ENCODE assay signal across 23 cellular contexts in genomic region chr19:35136977-35137702, GRCh38. TPM values are rescaled to one million over a fixed set of nuclear protein-coding genes. Genes with fewer than 3 reads are reported as not detected.
DNase-seq lines count a peak whose midpoint lies in the region; ATAC-seq, FAIRE-seq and TF ChIP-seq lines count a peak whose summit lies in the region.
"Had no signal": no experiment of that assay in that cellular context is flagged by ENCODE, and none has a peak within 500 bp of the region (broad histone marks: within the 10 kb centered on the region; RNA-seq: fewer than 3 reads in every experiment).

No MANE protein-coding gene starts in this region.

- H3K79me1 ChIP-seq in neuronal stem cell (ENCODE audit: low read depth, low read length), result no peaks in the 10 kb centered on the region

- H2BK5ac ChIP-seq in neuronal stem cell (ENCODE audit: low read length), result no peak overlapping the region

- H3K23ac ChIP-seq in neuronal stem cell (ENCODE audit: low read depth, low read length, poor library complexity), result peak overlapping the region; percentile 27

- TF ChIP-seq CTCF in left ventricle myocardium inferior (IDR thresholded peaks at IDR 0.05; ENCODE audit: borderline replicate concordance), result no peak
- no peak for TF ChIP-seq CTCF in heart right ventricle (IDR thresholded peaks at IDR 0.05)
- no peak for TF ChIP-seq CTCF in esophagus muscularis mucosa (IDR thresholded peaks at IDR 0.05)
- TF ChIP-seq CTCF in vagina (IDR thresholded peaks at IDR 0.05), result no peak
- TF ChIP-seq CTCF in D721Med (IDR thresholded peaks at IDR 0.05; ENCODE audit: insufficient read depth, missing control alignments), result no peak

- no peak overlapping the region for H2BK120ac ChIP-seq in neuronal stem cell (ENCODE audit: low read depth, low read length)

- intact Hi-C loops in left ventricle myocardium inferior (cut with micrococcal nuclease), result no loop called here
- intact Hi-C loops in heart right ventricle (cut with DNase I), result loop anchor here in 6 of 10 donors (1.0 to 10.0 kb wide), 6 partner anchors 23 to 165 kb away; partner anchors contain the start of gene USF2 (in 2 of the 6)
- intact Hi-C loops in esophagus muscularis mucosa (cut with DNase I), result no loop called here
- intact Hi-C loops in vagina (cut with DNase I), result no loop called here

- H3K27me3 ChIP-seq in left ventricle myocardium inferior (ENCODE audit: low read depth) (peaks cover 26% of the 10 kb centered on the region), heart right ventricle (peaks cover 0 to 9% (median 0%) of the 10 kb centered on the region in 7 donors), esophagus muscularis mucosa (peaks cover 0 to 42% (median 5%) of the 10 kb centered on the region in 4 donors), neuronal stem cell (ENCODE audit: control insufficient read depth in 3 of 3, insufficient read depth in 3 of 3, low read depth in 1 of 3, low read length in 3 of 3) (peaks cover under 1 to 43% (median 12%) of the 10 kb centered on the region in 3 experiments), vagina (no peaks in the 10 kb centered on the region)

- H3K9me3 Mint-ChIP-seq in activated CD8-positive, alpha-beta memory T cell treated with anti-CD3 and anti-CD28 coated beads, Interleukin-2, amount 10 ng/mL, durations not matched to agents 7 days and 5 days (ENCODE audit: low read depth), result no peaks in the 10 kb centered on the region
- H3K9me3 Mint-ChIP-seq: activated naive CD8-positive, alpha-beta T cell treated with anti-CD3 and anti-CD28 coated beads, Interleukin-2, amount 50 U/mL, for 24 hours had no signal

- whole genome bisulfite sequencing in heart right ventricle, 2 donors, result 56 to 62% methylated on average over 9 of the region's 9 CpGs
- 67% methylated on average over 8 of the region's 9 CpGs for WGBS in esophagus muscularis mucosa
- no CpG with 5 or more reads among the region's 9 CpGs for WGBS in neuronal stem cell (ENCODE audit: extremely low coverage in 2 of 2, insufficient read length in 2 of 2, insufficient replicate concordance in 1 of 2), 2 donors

- peaks cover 14% of the 10 kb centered on the region for H3K27me3 Mint-ChIP-seq in activated CD8-positive, alpha-beta memory T cell treated with anti-CD3 and anti-CD28 coated beads, Interleukin-2, amount 10 ng/mL, durations not matched to agents 7 days and 5 days
- H3K27me3 Mint-ChIP-seq: activated T-helper 17 cell treated with anti-CD3 and anti-CD28 coated beads, Interleukin-2, amount 50 U/mL, for 72 hours; CD4-positive, alpha-beta memory T cell had no signal

- H3K36me3 ChIP-seq in left ventricle myocardium inferior (no peaks in the 10 kb centered on the region), heart right ventricle (no peaks in the 10 kb centered on the region), esophagus muscularis mucosa (no peaks in the 10 kb centered on the region), neuronal stem cell (replicated peaks in 1 of 2; ENCODE audit: control insufficient read depth in 2 of 2, insufficient read depth in 2 of 2, low read length in 2 of 2) (no peaks in the 10 kb centered on the region), vagina (no peaks in the 10 kb centered on the region)
- H3K36me3 ChIP-seq: SJSA1, spleen had no signal

- H3K18ac ChIP-seq in neuronal stem cell (ENCODE audit: low read length), result no peak overlapping the region

- no peak overlapping the region for H3K27ac Mint-ChIP-seq in activated CD8-positive, alpha-beta memory T cell treated with anti-CD3 and anti-CD28 coated beads, Interleukin-2, amount 10 ng/mL, durations not matched to agents 7 days and 5 days
- H3K27ac Mint-ChIP-seq: activated naive CD8-positive, alpha-beta T cell treated with anti-CD3 and anti-CD28 coated beads, Interleukin-2, amount 50 U/mL, for 24 hours; activated T-helper 17 cell treated with anti-CD3 and anti-CD28 coated beads, Interleukin-2, amount 50 U/mL, for 72 hours had no signal

- H3K27ac ChIP-seq in left ventricle myocardium inferior (replicated peaks) (peak overlapping the region; percentile 97), heart right ventricle (peak overlapping the region in 4 of 10 donors; percentile 87 to 96 (median 90)), esophagus muscularis mucosa (replicated peaks in 1 of 4) (peak overlapping the region; percentile 66 to 87 (median 84)), neuronal stem cell (replicated peaks; ENCODE audit: low read length) (no peak overlapping the region), vagina (peak overlapping the region; percentile 96)
- H3K27ac ChIP-seq: parathyroid adenoma, SJSA1 had no signal

- TF ChIP-seq POLR2A in esophagus muscularis mucosa (IDR thresholded peaks at IDR 0.05; ENCODE audit: low read depth) (no peak), vagina (IDR thresholded peaks at IDR 0.05) (no peak)

- H3K4me3 Mint-ChIP-seq in activated CD8-positive, alpha-beta memory T cell treated with anti-CD3 and anti-CD28 coated beads, Interleukin-2, amount 10 ng/mL, durations not matched to agents 7 days and 5 days, result no peak overlapping the region
- H3K4me3 Mint-ChIP-seq: activated naive CD8-positive, alpha-beta T cell treated with anti-CD3 and anti-CD28 coated beads, Interleukin-2, amount 50 U/mL, for 24 hours; activated T-helper 17 cell treated with anti-CD3 and anti-CD28 coated beads, Interleukin-2, amount 50 U/mL, for 72 hours; CD4-positive, alpha-beta memory T cell had no signal

- H3K4me1 Mint-ChIP-seq in activated CD8-positive, alpha-beta memory T cell treated with anti-CD3 and anti-CD28 coated beads, Interleukin-2, amount 10 ng/mL, durations not matched to agents 7 days and 5 days, result peaks cover 20% of the 10 kb centered on the region

- no peak for FAIRE-seq in D721Med (lab: Jason Lieb, UNC)
- FAIRE-seq: kidney had no signal

- CTCF ChIA-PET in activated CD8-positive, alpha-beta memory T cell treated with anti-CD3 and anti-CD28 coated beads, Interleukin-2, amount 10 ng/mL, durations not matched to agents 7 days and 5 days (lab: Charles Lee), result interaction anchor here (1.2 to 3.6 kb wide), 7 partner anchors 12 to 93 kb away, joined by 3 to 24 read pairs (median 12); partner anchors contain the start of gene FXYD5

- H2AK5ac ChIP-seq in neuronal stem cell (ENCODE audit: low read depth, low read length), result no peak overlapping the region

- H3K36me3 Mint-ChIP-seq in activated CD8-positive, alpha-beta memory T cell treated with anti-CD3 and anti-CD28 coated beads, Interleukin-2, amount 10 ng/mL, durations not matched to agents 7 days and 5 days, result no peaks in the 10 kb centered on the region

- no peak overlapping the region for H3K9ac ChIP-seq in neuronal stem cell (ENCODE audit: low read depth, low read length, poor library complexity)
- H3K9ac ChIP-seq: parathyroid adenoma had no signal

- DNase-seq in left ventricle myocardium inferior (no peak), heart right ventricle (no peak), esophagus muscularis mucosa (ENCODE audit: extremely low spot score) (no peak), neuronal stem cell (ENCODE audit: low spot score) (no peak), vagina (ENCODE audit: extremely low spot score in 2 of 2) (no peak), D721Med (ENCODE audit: insufficient read length, low spot score) (no peak), occipital lobe (lab: John Stamatoyannopoulos, UW) (no peak)
- DNase-seq in activated CD8-positive, alpha-beta memory T cell treated with anti-CD3 and anti-CD28 coated beads, Interleukin-2, amount 10 ng/mL, durations not matched to agents 7 days and 5 days, result no peak
- DNase-seq: activated naive CD8-positive, alpha-beta T cell treated with anti-CD3 and anti-CD28 coated beads, Interleukin-2, amount 50 U/mL, for 24 hours; caudate nucleus; CD4-positive, alpha-beta memory T cell; effector CD8-positive, alpha-beta T cell; EL; hippocampal formation; kidney; midbrain; NCI-H1930; NCI-H510A treated with DMSO at 0.1 percent for 48 hours; spleen had no signal

- H2AFZ ChIP-seq in neuronal stem cell (ENCODE audit: low read length), result no peak overlapping the region
- H2AFZ ChIP-seq: parathyroid adenoma had no signal

- no peak overlapping the region for H4K91ac ChIP-seq in neuronal stem cell (ENCODE audit: low read depth, low read length, poor library complexity)

- no peak overlapping the region for H4K8ac ChIP-seq in neuronal stem cell (ENCODE audit: low read depth, low read length)

- no peak for TF ChIP-seq EP300 in esophagus muscularis mucosa (IDR thresholded peaks at IDR 0.05)

- no peak for ATAC-seq in heart right ventricle
- no peak for ATAC-seq in activated CD8-positive, alpha-beta memory T cell treated with anti-CD3 and anti-CD28 coated beads, Interleukin-2, amount 10 ng/mL, durations not matched to agents 7 days and 5 days
- ATAC-seq: activated CD4-positive, CD25-positive, alpha-beta regulatory T cell treated with anti-CD3 and anti-CD28 coated beads, Interleukin-2, amount 50 U/mL, for 24 hours; activated naive CD8-positive, alpha-beta T cell treated with anti-CD3 and anti-CD28 coated beads, Interleukin-2, amount 50 U/mL, for 24 hours; activated T-helper 17 cell treated with anti-CD3 and anti-CD28 coated beads, Interleukin-2, amount 50 U/mL, for 72 hours had no signal

- no peak overlapping the region for H3K4me3 ChIP-seq in left ventricle myocardium inferior
- no peak overlapping the region for H3K4me3 ChIP-seq in heart right ventricle
- H3K4me3 ChIP-seq in esophagus muscularis mucosa, result no peak overlapping the region
- H3K4me3 ChIP-seq in neuronal stem cell (ENCODE audit: low read length in 2 of 2), result no peak overlapping the region
- no peak overlapping the region for H3K4me3 ChIP-seq in vagina
- H3K4me3 ChIP-seq: SJSA1, spleen had no signal

- no peak overlapping the region for H2BK12ac ChIP-seq in neuronal stem cell (ENCODE audit: low read length)

- no peak overlapping the region for H2BK15ac ChIP-seq in neuronal stem cell (ENCODE audit: low read length)

- H3K9me3 ChIP-seq in left ventricle myocardium inferior (replicated peaks) (no peaks in the 10 kb centered on the region), heart right ventricle (no peaks in the 10 kb centered on the region), esophagus muscularis mucosa (peaks cover 0 to 4% (median 0%) of the 10 kb centered on the region in 4 donors), neuronal stem cell (replicated peaks in 1 of 2; ENCODE audit: control insufficient read depth in 2 of 2, insufficient read depth in 1 of 2, low read depth in 1 of 2, low read length in 2 of 2) (peaks cover 0 to 2% of the 10 kb centered on the region in 2 donors), vagina (no peaks in the 10 kb centered on the region)
- H3K9me3 ChIP-seq: spleen had no signal

- H3K14ac ChIP-seq in neuronal stem cell (ENCODE audit: low read length), result no peak overlapping the region

- H3K4me1 ChIP-seq in left ventricle myocardium inferior (peaks cover 65% of the 10 kb centered on the region), heart right ventricle (peaks cover 9 to 62% (median 40%) of the 10 kb centered on the region in 9 donors), esophagus muscularis mucosa (peaks cover 37 to 71% (median 55%) of the 10 kb centered on the region in 4 donors), neuronal stem cell (ENCODE audit: control insufficient read depth in 2 of 2, insufficient read depth in 1 of 2, low read depth in 1 of 2, low read length in 2 of 2) (peaks cover 22 to 24% of the 10 kb centered on the region in 2 donors), vagina (peaks cover 52% of the 10 kb centered on the region)
- H3K4me1 ChIP-seq: SJSA1 had no signal

- H3K4me2 ChIP-seq in neuronal stem cell (ENCODE audit: insufficient read depth, low read length, poor library complexity, severe bottlenecking), result no peak overlapping the region

- H3K4ac ChIP-seq in neuronal stem cell (ENCODE audit: low read length), result no peak overlapping the region

RNA-seq across cellular contexts. Expression of gene FXYD1, which starts 1.5 kb away (rescaled TPM):
- total RNA-seq in left ventricle myocardium inferior (509 TPM), heart right ventricle (100 to 1,000 TPM; 451 to 819 (median 578) TPM), esophagus muscularis mucosa (10 to 100 TPM; 44.4 to 92.6 (median 70.7) TPM), vagina (135 TPM), occipital lobe (not detected)
- polyA plus RNA-seq in heart right ventricle, result 100 to 1,000 TPM; 251 to 605 TPM
- polyA plus RNA-seq in neuronal stem cell (2013, experiment 1 of 2), result 0.85 TPM
- 1.2 TPM for polyA plus RNA-seq in neuronal stem cell (2013, experiment 2 of 2)
- under 1 TPM in 1 of 2 experiments, not detected in 1; 0.61 TPM for total RNA-seq in activated CD8-positive, alpha-beta memory T cell treated with anti-CD3 and anti-CD28 coated beads, Interleukin-2, amount 10 ng/mL, durations not matched to agents 7 days and 5 days
- total RNA-seq: SJSA1 had no signal

RNA-seq across cellular contexts. Expression of gene LGI4, which starts 2.3 kb away (rescaled TPM):
- 8.4 TPM for total RNA-seq in left ventricle myocardium inferior
- 10 to 100 TPM in 2 of 10 donors, 1 to 10 TPM in 8; 4.3 to 12.5 (median 7.5) TPM for total RNA-seq in heart right ventricle
- 10 to 100 TPM in 1 of 2 donors, 1 to 10 TPM in 1; 8.9 to 30.0 TPM for polyA plus RNA-seq in heart right ventricle
- total RNA-seq in esophagus muscularis mucosa, result 10 to 100 TPM; 32.0 to 58.6 (median 49.2) TPM
- 2.0 TPM for polyA plus RNA-seq in neuronal stem cell (2013, experiment 1 of 2)
- polyA plus RNA-seq in neuronal stem cell (2013, experiment 2 of 2), result 1.8 TPM
- 32.9 TPM for total RNA-seq in vagina
- total RNA-seq in activated CD8-positive, alpha-beta memory T cell treated with anti-CD3 and anti-CD28 coated beads, Interleukin-2, amount 10 ng/mL, durations not matched to agents 7 days and 5 days, result not detected
- 14.2 TPM for total RNA-seq in occipital lobe
- total RNA-seq: SJSA1 had no signal
- polyA plus RNA-seq: CD4-positive, alpha-beta memory T cell had no signal

RNA-seq across cellular contexts. Expression of gene FXYD7, which starts 5.9 kb away (rescaled TPM):
- total RNA-seq in left ventricle myocardium inferior (not detected), heart right ventricle (under 1 TPM in 3 of 10 donors, not detected in 7; 0.28 to 0.37 (median 0.30) TPM), esophagus muscularis mucosa (under 1 TPM in 1 of 4 donors, not detected in 3; 0.71 TPM), vagina (3.4 TPM), occipital lobe (24.0 TPM)
- polyA plus RNA-seq in heart right ventricle, result under 1 TPM in 1 of 2 donors, not detected in 1; 0.10 TPM
- 2.3 TPM for polyA plus RNA-seq in neuronal stem cell (2013, experiment 1 of 2)
- 2.6 TPM for polyA plus RNA-seq in neuronal stem cell (2013, experiment 2 of 2)
- 1 to 10 TPM; 1.1 to 1.9 TPM for total RNA-seq in activated CD8-positive, alpha-beta memory T cell treated with anti-CD3 and anti-CD28 coated beads, Interleukin-2, amount 10 ng/mL, durations not matched to agents 7 days and 5 days
- total RNA-seq: SJSA1 had no signal

RNA-seq across cellular contexts. Expression of gene FXYD5, which starts 17.4 kb away (rescaled TPM):
- 23.4 TPM for total RNA-seq in left ventricle myocardium inferior
- 10 to 100 TPM; 13.9 to 36.6 (median 18.1) TPM for total RNA-seq in heart right ventricle
- polyA plus RNA-seq in heart right ventricle, result 10 to 100 TPM; 48.3 to 67.4 TPM
- total RNA-seq in esophagus muscularis mucosa, result 10 to 100 TPM; 26.6 to 49.3 (median 43.0) TPM
- 47.1 TPM for polyA plus RNA-seq in neuronal stem cell (2013, experiment 1 of 2)
- 45.6 TPM for polyA plus RNA-seq in neuronal stem cell (2013, experiment 2 of 2)
- 144 TPM for total RNA-seq in vagina
- 100 to 1,000 TPM; 262 to 354 TPM for total RNA-seq in activated CD8-positive, alpha-beta memory T cell treated with anti-CD3 and anti-CD28 coated beads, Interleukin-2, amount 10 ng/mL, durations not matched to agents 7 days and 5 days
- total RNA-seq in occipital lobe, result not detected

RNA-seq across cellular contexts. Expression of gene FXYD3, which starts 21.5 kb away (rescaled TPM):
- total RNA-seq in left ventricle myocardium inferior (1.1 TPM), heart right ventricle (1 to 10 TPM in 3 of 10 donors, under 1 TPM in 4, not detected in 3; 0.51 to 2.1 (median 0.74) TPM), esophagus muscularis mucosa (1 to 10 TPM in 3 of 4 donors, under 1 TPM in 1; 0.83 to 3.8 (median 3.1) TPM), vagina (788 TPM), occipital lobe (not detected)
- polyA plus RNA-seq in heart right ventricle, result 1 to 10 TPM in 1 of 2 donors, under 1 TPM in 1; 0.78 to 2.7 TPM
- polyA plus RNA-seq in neuronal stem cell (2013, experiment 1 of 2), result 0.07 TPM
- polyA plus RNA-seq in neuronal stem cell (2013, experiment 2 of 2), result 0.12 TPM
- total RNA-seq in activated CD8-positive, alpha-beta memory T cell treated with anti-CD3 and anti-CD28 coated beads, Interleukin-2, amount 10 ng/mL, durations not matched to agents 7 days and 5 days, result not detected
- total RNA-seq: activated T-helper 17 cell treated with anti-CD3 and anti-CD28 coated beads, Interleukin-2, amount 50 U/mL, for 72 hours; CD4-positive, alpha-beta memory T cell; SJSA1; spleen had no signal
- polyA plus RNA-seq: CD4-positive, alpha-beta memory T cell had no signal

Comparison
In these comparisons a context has a peak if more than half of its experiments do, and no peak if none do; other contexts are left out.
1. intact Hi-C loops: an anchor here in heart right ventricle (1.0 to 10.0 kb wide); none called in left ventricle myocardium inferior, esophagus muscularis mucosa and vagina.
2. RNA of gene FXYD1, which starts 1.5 kb away (total RNA-seq): 451 to 819 TPM in heart right ventricle, 509 TPM in left ventricle myocardium inferior (single experiment), 135 TPM in vagina (single experiment) and 44.4 to 92.6 TPM in esophagus muscularis mucosa; 0.61 TPM in activated CD8-positive, alpha-beta memory T cell treated with anti-CD3 and anti-CD28 coated beads, Interleukin-2, amount 10 ng/mL, durations not matched to agents 7 days and 5 days and not detected in occipital lobe (single experiment); every median in the first group is over 10 times any median in the second.